8 cellular contexts compared by ENCODE assay signal in the genomic region with DNA sequence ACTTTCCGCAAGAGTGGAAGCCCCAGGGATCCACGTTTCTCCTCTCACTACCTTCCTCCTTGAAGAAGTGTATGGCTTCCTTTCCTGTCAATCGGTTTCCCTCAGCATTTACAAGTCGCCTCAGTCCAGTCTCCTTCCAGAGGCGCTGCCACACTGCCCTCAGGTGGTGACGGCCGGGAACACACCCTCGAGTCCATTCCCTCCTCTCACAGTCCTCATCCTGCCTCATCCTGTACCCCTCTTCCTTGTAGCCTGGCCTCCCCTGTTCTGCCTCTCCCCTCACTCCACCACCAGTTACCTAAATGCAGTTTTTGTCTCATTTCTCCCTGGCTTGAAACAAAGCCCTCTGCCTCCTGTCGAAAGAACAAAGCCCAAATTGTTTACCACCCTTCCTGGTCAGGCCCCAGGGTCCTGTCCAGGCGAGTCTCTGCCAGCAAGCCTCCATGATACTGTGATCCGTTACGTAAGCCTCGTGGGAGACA. TPM values are rescaled to one million over a fixed set of nuclear protein-coding genes. Genes with fewer than 3 reads are reported as not detected.
DNase-seq lines count a peak whose midpoint lies in the region; ATAC-seq and TF ChIP-seq lines count a peak whose summit lies in the region.

No MANE protein-coding gene starts in this region.

- no peaks in the 10 kb centered on the region for H3K36me3 Mint-ChIP-seq in naive thymus-derived CD8-positive, alpha-beta T cell

- no peak overlapping the region for H3K27ac ChIP-seq in Karpas-422 (ENCODE audit: low read length)

- no peaks in the 10 kb centered on the region for H4K20me1 ChIP-seq in Karpas-422 (ENCODE audit: insufficient read depth, low read depth, low read length)

- no peaks in the 10 kb centered on the region for H3K36me3 ChIP-seq in Karpas-422 (ENCODE audit: insufficient read depth, low read length)

- H3K27ac Mint-ChIP-seq in naive thymus-derived CD8-positive, alpha-beta T cell = peak overlapping the region; percentile 90 to 98 (median 94)

- no peaks in the 10 kb centered on the region for H3K9me3 Mint-ChIP-seq in naive thymus-derived CD8-positive, alpha-beta T cell

- no peaks in the 10 kb centered on the region for H3K9me2 ChIP-seq in Karpas-422 (replicated peaks; ENCODE audit: insufficient read depth, low read length)

- no peak overlapping the region for H3K4me3 ChIP-seq in Karpas-422 (ENCODE audit: low read length)

- peak overlapping the region; percentile 30 for H3K9ac ChIP-seq in Karpas-422 (ENCODE audit: low read length)

- DNase-seq in Karpas-422 = peak; percentile 95
- DNase-seq in OCI-M2 (lab: John Stamatoyannopoulos, UW; ENCODE audit: unreplicated experiment) = peak; percentile 15
- DNase-seq in activated T-cell treated with anti-CD3 and anti-CD28 coated beads for 4 hours = peak; percentile 91
- DNase-seq in erythroblast (lab: John Stamatoyannopoulos, UW) = peak; percentile 79 to 91
- DNase-seq in naive thymus-derived CD8-positive, alpha-beta T cell = peak; percentile 80 to 93 (median 86)
- DNase-seq in stimulated activated CD8-positive, alpha-beta memory T cell treated with anti-CD3 and anti-CD28 coated beads, Interleukin-7, amount 100 ng/mL, for 48 hours (ENCODE audit: extremely low read depth in 1 of 2, low read depth in 1 of 2) = peak; percentile 74 to 80

- H3K4me1 ChIP-seq in Karpas-422 (ENCODE audit: low read length) = peaks cover 16% of the 10 kb centered on the region

- TF ChIP-seq POLR2A in erythroblast (IDR thresholded peaks at IDR 0.05; ENCODE audit: low read length) = no peak

- H3K9me3 ChIP-seq in Karpas-422 (ENCODE audit: low read length) = no peaks in the 10 kb centered on the region

- peak overlapping the region; percentile 82 for H2AFZ ChIP-seq in Karpas-422 (ENCODE audit: low read length)

- peak overlapping the region; percentile 37 for H3K4me2 ChIP-seq in Karpas-422 (ENCODE audit: low read depth, low read length, poor library complexity, severe bottlenecking)

- H3K27me3 ChIP-seq in Karpas-422 (ENCODE audit: low read length) = no peaks in the 10 kb centered on the region

- no peaks in the 10 kb centered on the region for H3K27me3 Mint-ChIP-seq in naive thymus-derived CD8-positive, alpha-beta T cell

- peak; percentile 99 for TF ChIP-seq CTCF in GM12872 (IDR thresholded peaks at IDR 0.05; ENCODE audit: insufficient read depth, low read depth, low read length)

- POLR2A ChIA-PET in naive thymus-derived CD8-positive, alpha-beta T cell (lab: Charles Lee) = interaction anchor here (1.2 to 2.2 kb wide), 3 partner anchors 51 to 78 kb away, joined by 3 to 12 read pairs (median 5); no protein-coding TSS in a partner anchor

- H3K4me1 Mint-ChIP-seq in naive thymus-derived CD8-positive, alpha-beta T cell = peaks cover 14 to 27% (median 19%) of the 10 kb centered on the region in 4 donors

- no peaks in the 10 kb centered on the region for H3K79me2 ChIP-seq in Karpas-422 (ENCODE audit: low read length)

- peak; percentile 98 to 99 for ATAC-seq in naive thymus-derived CD8-positive, alpha-beta T cell
- no peak for ATAC-seq in GM18873 (IDR thresholded peaks at IDR 0.05; ENCODE audit: low FRiP score, unreplicated experiment)

- H3K4me3 Mint-ChIP-seq in naive thymus-derived CD8-positive, alpha-beta T cell = peak overlapping the region; percentile 30 to 82 (median 72)

RNA-seq across cellular contexts. Expression of gene LSM10, which starts 23.2 kb away (rescaled TPM):
- 19.4 and 19.5 TPM in 2 replicates for total RNA-seq in Karpas-422 (2014; rRNA removed; shearing (Covaris generic); ENCODE audit: low replicate concordance)
- 10 to 100 TPM; 40.8 to 47.1 TPM for total RNA-seq in naive thymus-derived CD8-positive, alpha-beta T cell
- 100 to 1,000 TPM; 118 to 122 (median 121) TPM for polyA plus RNA-seq in naive thymus-derived CD8-positive, alpha-beta T cell

RNA-seq across cellular contexts. Expression of gene OSCP1, which starts 29.4 kb away (rescaled TPM):
- 11.8 and 15.0 TPM in 2 replicates for total RNA-seq in Karpas-422 (2014; rRNA removed; shearing (Covaris generic); ENCODE audit: low replicate concordance)
- 1 to 10 TPM; 1.4 to 1.5 TPM for total RNA-seq in naive thymus-derived CD8-positive, alpha-beta T cell
- polyA plus RNA-seq in naive thymus-derived CD8-positive, alpha-beta T cell = 1 to 10 TPM in 1 of 3 donors, under 1 TPM in 2; 0.24 to 1.7 (median 0.94) TPM

RNA-seq across cellular contexts. Expression of gene STK40, which starts 35.2 kb away (rescaled TPM):
- total RNA-seq in Karpas-422 (2014; rRNA removed; shearing (Covaris generic); ENCODE audit: low replicate concordance) = 27.0 and 44.6 TPM in 2 replicates
- total RNA-seq in naive thymus-derived CD8-positive, alpha-beta T cell = 10 to 100 TPM; 46.2 to 47.8 TPM
- polyA plus RNA-seq in naive thymus-derived CD8-positive, alpha-beta T cell = 10 to 100 TPM; 21.6 to 31.7 (median 23.6) TPM

RNA-seq across cellular contexts. Expression of gene MRPS15, which starts 43.3 kb away (rescaled TPM):
- 86.7 and 108 TPM in 2 replicates for total RNA-seq in Karpas-422 (2014; rRNA removed; shearing (Covaris generic); ENCODE audit: low replicate concordance)
- 10 to 100 TPM; 38.6 to 41.4 TPM for total RNA-seq in naive thymus-derived CD8-positive, alpha-beta T cell
- polyA plus RNA-seq in naive thymus-derived CD8-positive, alpha-beta T cell = 10 to 100 TPM; 87.2 to 95.9 (median 87.7) TPM

Comparison
In these comparisons a context has a peak if more than half of its experiments do, and no peak if none do; other contexts are left out.
1. DNase-seq: peak in every context shown above with its lines; median percentile 95 in Karpas-422; 91 in activated T-cell treated with anti-CD3 and anti-CD28 coated beads for 4 hours; 86 in naive thymus-derived CD8-positive, alpha-beta T cell; 85 in erythroblast; 77 in stimulated activated CD8-positive, alpha-beta memory T cell treated with anti-CD3 and anti-CD28 coated beads, Interleukin-7, amount 100 ng/mL, for 48 hours; 15 in OCI-M2.